1 cellular context compared by ENCODE assay signal in the genomic region with DNA sequence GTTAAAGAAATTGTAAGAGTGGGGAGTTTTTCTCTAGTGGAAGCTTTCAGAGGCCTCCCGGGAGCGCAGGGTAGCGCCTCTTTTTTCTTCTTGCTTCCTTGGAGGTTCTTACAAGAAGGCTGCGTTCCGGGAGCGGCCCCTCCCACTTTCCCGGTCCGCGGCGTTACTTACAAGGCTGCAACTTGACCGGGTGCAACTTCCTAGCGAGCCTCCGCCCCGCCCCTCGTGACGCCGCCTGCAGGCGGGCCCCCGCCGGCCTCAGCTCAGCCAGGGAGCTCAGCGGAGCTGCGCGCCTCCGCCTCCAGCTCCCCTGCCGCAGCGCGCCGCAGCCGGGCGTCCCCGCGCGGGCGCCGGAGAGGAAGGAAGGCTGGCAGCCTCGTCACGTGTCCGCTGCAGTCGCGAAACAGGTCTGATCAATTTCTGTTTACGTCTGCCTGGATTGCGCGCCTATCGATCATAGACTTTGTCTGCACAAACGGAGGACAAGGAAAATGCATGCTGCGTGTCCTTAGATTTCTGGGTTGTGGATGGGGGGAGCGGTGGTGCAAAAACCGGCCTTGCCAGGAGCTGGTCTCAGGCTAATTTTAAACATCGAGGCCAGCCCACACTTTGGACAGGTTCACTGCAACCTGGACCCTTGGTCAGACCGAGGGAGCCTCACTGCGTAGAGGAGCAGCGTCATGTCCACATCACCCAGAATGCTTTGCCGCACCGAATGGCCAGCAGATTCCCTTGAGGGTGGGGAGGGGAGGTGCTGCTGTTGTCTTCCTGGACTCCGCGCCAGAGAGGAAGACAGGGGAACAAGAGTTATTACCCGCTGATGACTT.
TF ChIP-seq lines count a peak whose summit lies in the region.

A gene with protein sequence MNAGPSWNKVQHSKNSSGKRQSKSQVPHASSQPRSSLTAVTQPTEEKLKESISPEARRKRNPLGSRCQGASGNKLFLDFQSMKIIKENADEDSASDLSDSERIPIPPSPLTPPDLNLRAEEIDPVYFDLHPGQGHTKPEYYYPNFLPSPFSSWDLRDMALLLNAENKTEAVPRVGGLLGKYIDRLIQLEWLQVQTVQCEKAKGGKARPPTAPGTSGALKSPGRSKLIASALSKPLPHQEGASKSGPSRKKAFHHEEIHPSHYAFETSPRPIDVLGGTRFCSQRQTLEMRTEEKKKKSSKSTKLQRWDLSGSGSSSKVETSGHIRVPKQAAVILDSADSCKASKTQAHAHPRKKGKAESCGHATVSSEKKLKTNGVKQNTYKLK (plus strand): TSS at position 261 of the 827 bp plus-strand sequence. CDS start 3,555 bp downstream, outside the sequence.
A gene with protein sequence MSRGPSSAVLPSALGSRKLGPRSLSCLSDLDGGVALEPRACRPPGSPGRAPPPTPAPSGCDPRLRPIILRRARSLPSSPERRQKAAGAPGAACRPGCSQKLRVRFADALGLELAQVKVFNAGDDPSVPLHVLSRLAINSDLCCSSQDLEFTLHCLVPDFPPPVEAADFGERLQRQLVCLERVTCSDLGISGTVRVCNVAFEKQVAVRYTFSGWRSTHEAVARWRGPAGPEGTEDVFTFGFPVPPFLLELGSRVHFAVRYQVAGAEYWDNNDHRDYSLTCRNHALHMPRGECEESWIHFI (minus strand): TSS at position 177 of the 827 bp plus-strand sequence. CDS start 374 bp downstream, outside the sequence.

TF ChIP-seq in HepG2, 621 proteins besides CTCF, POLR2A, EP300 and RAD21 (continued from another document and continues in another):
- TF ChIP-seq, protein P1, sequence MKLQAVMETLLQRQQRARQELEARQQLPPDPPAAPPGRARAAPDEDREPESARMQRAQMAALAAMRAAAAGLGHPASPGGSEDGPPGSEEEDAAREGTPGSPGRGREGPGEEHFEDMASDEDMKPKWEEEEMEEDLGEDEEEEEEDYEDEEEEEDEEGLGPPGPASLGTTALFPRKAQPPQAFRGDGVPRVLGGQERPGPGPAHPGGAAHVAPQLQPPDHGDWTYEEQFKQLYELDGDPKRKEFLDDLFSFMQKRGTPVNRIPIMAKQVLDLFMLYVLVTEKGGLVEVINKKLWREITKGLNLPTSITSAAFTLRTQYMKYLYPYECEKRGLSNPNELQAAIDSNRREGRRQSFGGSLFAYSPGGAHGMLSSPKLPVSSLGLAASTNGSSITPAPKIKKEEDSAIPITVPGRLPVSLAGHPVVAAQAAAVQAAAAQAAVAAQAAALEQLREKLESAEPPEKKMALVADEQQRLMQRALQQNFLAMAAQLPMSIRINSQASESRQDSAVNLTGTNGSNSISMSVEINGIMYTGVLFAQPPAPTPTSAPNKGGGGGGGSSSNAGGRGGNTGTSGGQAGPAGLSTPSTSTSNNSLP (IDR thresholded peaks at IDR 0.05; ENCODE audit: low read depth, low read length): peak; percentile 72
- TF ChIP-seq GPN1 (CRISPR knock-in tag; IDR thresholded peaks at IDR 0.05; ENCODE audit: borderline replicate concordance) (peak; percentile 27; the same call in 1 of the 2 replicates), XBP1 (CRISPR knock-in tag; IDR thresholded peaks at IDR 0.05) (no peak), NR2F6 (IDR thresholded peaks at IDR 0.05) (no peak), NR2F6 (CRISPR knock-in tag; IDR thresholded peaks at IDR 0.05) (peak; percentile 55), ZNF709 (CRISPR knock-in tag; IDR thresholded peaks at IDR 0.05) (peak; percentile 95), ZSCAN29 (CRISPR knock-in tag; conservative IDR thresholded peaks at IDR 0.05) (peak; percentile 81; the same call in 1 of the 2 replicates), JUND (CRISPR knock-in tag; IDR thresholded peaks at IDR 0.05) (peak; percentile 65), ZNF780A (CRISPR knock-in tag; IDR thresholded peaks at IDR 0.05) (peak; percentile 74; the same call in 1 of the 2 replicates), MLLT10 (CRISPR knock-in tag; IDR thresholded peaks at IDR 0.05) (no peak), ZNF713 (CRISPR knock-in tag; IDR thresholded peaks at IDR 0.05) (0 out of 2 replicates have a peak, but pooled peaks have one; percentile 36), SALL1 (CRISPR knock-in tag; IDR thresholded peaks at IDR 0.05) (peak; percentile 88), THYN1 (CRISPR knock-in tag; IDR thresholded peaks at IDR 0.05; ENCODE audit: borderline replicate concordance, low read depth) (peak; percentile 97; the same call in 1 of the 2 replicates), RFXAP (CRISPR knock-in tag; IDR thresholded peaks at IDR 0.05; ENCODE audit: borderline replicate concordance) (no peak; the same call in 1 of the 2 replicates), ZEB1 (IDR thresholded peaks at IDR 0.05; ENCODE audit: insufficient replicate concordance, low read depth) (peak; percentile 67), RBM22 (optimal IDR thresholded peaks at IDR 0.05; ENCODE audit: low read length) (peak; percentile 82), YEATS4 (CRISPR knock-in tag; IDR thresholded peaks at IDR 0.05; ENCODE audit: borderline replicate concordance) (peak; percentile 96), NCOR1 (IDR thresholded peaks at IDR 0.05; ENCODE audit: borderline replicate concordance, low read length) (peak; percentile 93), KDM1A (CRISPR knock-in tag; IDR thresholded peaks at IDR 0.05) (no peak; the same call in 1 of the 2 replicates), RBAK (CRISPR knock-in tag; IDR thresholded peaks at IDR 0.05) (no peak), CBX5 (CRISPR knock-in tag; IDR thresholded peaks at IDR 0.05; ENCODE audit: borderline replicate concordance) (peak; percentile 31; the same call in 1 of the 2 replicates), PTBP1 (IDR thresholded peaks at IDR 0.05; ENCODE audit: low read depth, low read length, poor library complexity, severe bottlenecking) (no peak), ZNF510 (CRISPR knock-in tag; IDR thresholded peaks at IDR 0.05; ENCODE audit: low read depth) (peak; percentile 62; the same call in 1 of the 2 replicates), HMG20A (CRISPR knock-in tag; IDR thresholded peaks at IDR 0.05; ENCODE audit: borderline replicate concordance) (no peak), ZNF354B (CRISPR knock-in tag; IDR thresholded peaks at IDR 0.05) (no peak), DNMT1 (CRISPR knock-in tag; IDR thresholded peaks at IDR 0.05) (peak; percentile 95; the same call in 1 of the 2 replicates), ZSCAN31 (CRISPR knock-in tag; IDR thresholded peaks at IDR 0.05; ENCODE audit: low read depth) (peak; percentile 77; the same call in 1 of the 2 replicates), FOXM1 (CRISPR knock-in tag; IDR thresholded peaks at IDR 0.05) (no peak; the same call in 1 of the 2 replicates), ZFP41 (CRISPR knock-in tag; IDR thresholded peaks at IDR 0.05; ENCODE audit: borderline replicate concordance) (no peak), ZNF674 (CRISPR knock-in tag; IDR thresholded peaks at IDR 0.05; ENCODE audit: low read depth) (peak; percentile 66; the same call in 1 of the 2 replicates), ZNF24 (IDR thresholded peaks at IDR 0.05) (no peak), GABPB1 (CRISPR knock-in tag; IDR thresholded peaks at IDR 0.05) (peak; percentile 73)
- TF ChIP-seq, protein P2, sequence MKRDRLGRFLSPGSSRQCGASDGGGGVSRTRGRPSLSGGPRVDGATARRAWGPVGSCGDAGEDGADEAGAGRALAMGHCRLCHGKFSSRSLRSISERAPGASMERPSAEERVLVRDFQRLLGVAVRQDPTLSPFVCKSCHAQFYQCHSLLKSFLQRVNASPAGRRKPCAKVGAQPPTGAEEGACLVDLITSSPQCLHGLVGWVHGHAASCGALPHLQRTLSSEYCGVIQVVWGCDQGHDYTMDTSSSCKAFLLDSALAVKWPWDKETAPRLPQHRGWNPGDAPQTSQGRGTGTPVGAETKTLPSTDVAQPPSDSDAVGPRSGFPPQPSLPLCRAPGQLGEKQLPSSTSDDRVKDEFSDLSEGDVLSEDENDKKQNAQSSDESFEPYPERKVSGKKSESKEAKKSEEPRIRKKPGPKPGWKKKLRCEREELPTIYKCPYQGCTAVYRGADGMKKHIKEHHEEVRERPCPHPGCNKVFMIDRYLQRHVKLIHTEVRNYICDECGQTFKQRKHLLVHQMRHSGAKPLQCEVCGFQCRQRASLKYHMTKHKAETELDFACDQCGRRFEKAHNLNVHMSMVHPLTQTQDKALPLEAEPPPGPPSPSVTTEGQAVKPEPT (CRISPR knock-in tag; IDR thresholded peaks at IDR 0.05; ENCODE audit: low read depth): peak; percentile 86
- TF ChIP-seq, protein P3, sequence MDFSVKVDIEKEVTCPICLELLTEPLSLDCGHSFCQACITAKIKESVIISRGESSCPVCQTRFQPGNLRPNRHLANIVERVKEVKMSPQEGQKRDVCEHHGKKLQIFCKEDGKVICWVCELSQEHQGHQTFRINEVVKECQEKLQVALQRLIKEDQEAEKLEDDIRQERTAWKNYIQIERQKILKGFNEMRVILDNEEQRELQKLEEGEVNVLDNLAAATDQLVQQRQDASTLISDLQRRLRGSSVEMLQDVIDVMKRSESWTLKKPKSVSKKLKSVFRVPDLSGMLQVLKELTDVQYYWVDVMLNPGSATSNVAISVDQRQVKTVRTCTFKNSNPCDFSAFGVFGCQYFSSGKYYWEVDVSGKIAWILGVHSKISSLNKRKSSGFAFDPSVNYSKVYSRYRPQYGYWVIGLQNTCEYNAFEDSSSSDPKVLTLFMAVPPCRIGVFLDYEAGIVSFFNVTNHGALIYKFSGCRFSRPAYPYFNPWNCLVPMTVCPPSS (IDR thresholded peaks at IDR 0.05): no peak
- TF ChIP-seq, protein P4, sequence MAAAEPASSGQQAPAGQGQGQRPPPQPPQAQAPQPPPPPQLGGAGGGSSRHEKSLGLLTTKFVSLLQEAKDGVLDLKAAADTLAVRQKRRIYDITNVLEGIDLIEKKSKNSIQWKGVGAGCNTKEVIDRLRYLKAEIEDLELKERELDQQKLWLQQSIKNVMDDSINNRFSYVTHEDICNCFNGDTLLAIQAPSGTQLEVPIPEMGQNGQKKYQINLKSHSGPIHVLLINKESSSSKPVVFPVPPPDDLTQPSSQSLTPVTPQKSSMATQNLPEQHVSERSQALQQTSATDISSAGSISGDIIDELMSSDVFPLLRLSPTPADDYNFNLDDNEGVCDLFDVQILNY (CRISPR knock-in tag; conservative IDR thresholded peaks at IDR 0.05): no peak
- TF ChIP-seq, protein P5, sequence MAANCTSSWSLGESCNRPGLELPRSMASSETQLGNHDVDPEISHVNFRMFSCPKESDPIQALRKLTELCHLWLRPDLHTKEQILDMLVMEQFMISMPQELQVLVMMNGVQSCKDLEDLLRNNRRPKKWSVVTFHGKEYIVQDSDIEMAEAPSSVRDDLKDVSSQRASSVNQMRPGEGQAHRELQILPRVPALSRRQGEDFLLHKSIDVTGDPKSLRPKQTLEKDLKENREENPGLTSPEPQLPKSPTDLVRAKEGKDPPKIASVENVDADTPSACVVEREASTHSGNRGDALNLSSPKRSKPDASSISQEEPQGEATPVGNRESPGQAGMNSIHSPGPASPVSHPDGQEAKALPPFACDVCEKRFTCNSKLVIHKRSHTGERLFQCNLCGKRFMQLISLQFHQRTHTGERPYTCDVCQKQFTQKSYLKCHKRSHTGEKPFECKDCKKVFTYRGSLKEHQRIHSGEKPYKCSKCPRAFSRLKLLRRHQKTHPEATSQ (CRISPR knock-in tag; IDR thresholded peaks at IDR 0.05; ENCODE audit: borderline replicate concordance): 0 out of 2 replicates have a peak, but pooled peaks have one; percentile 43
- TF ChIP-seq, protein P6, sequence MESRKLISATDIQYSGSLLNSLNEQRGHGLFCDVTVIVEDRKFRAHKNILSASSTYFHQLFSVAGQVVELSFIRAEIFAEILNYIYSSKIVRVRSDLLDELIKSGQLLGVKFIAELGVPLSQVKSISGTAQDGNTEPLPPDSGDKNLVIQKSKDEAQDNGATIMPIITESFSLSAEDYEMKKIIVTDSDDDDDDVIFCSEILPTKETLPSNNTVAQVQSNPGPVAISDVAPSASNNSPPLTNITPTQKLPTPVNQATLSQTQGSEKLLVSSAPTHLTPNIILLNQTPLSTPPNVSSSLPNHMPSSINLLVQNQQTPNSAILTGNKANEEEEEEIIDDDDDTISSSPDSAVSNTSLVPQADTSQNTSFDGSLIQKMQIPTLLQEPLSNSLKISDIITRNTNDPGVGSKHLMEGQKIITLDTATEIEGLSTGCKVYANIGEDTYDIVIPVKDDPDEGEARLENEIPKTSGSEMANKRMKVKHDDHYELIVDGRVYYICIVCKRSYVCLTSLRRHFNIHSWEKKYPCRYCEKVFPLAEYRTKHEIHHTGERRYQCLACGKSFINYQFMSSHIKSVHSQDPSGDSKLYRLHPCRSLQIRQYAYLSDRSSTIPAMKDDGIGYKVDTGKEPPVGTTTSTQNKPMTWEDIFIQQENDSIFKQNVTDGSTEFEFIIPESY (CRISPR knock-in tag; IDR thresholded peaks at IDR 0.05): 0 out of 2 replicates have a peak, but pooled peaks have one; percentile 15
- TF ChIP-seq, protein P7, sequence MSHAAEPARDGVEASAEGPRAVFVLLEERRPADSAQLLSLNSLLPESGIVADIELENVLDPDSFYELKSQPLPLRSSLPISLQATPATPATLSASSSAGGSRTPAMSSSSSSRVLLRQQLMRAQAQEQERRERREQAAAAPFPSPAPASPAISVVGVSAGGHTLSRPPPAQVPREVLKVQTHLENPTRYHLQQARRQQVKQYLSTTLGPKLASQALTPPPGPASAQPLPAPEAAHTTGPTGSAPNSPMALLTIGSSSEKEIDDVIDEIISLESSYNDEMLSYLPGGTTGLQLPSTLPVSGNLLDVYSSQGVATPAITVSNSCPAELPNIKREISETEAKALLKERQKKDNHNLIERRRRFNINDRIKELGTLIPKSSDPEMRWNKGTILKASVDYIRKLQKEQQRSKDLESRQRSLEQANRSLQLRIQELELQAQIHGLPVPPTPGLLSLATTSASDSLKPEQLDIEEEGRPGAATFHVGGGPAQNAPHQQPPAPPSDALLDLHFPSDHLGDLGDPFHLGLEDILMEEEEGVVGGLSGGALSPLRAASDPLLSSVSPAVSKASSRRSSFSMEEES (CRISPR knock-in tag; IDR thresholded peaks at IDR 0.05): 0 out of 2 replicates have a peak, but pooled peaks have one; percentile 47
- TF ChIP-seq, protein P8, sequence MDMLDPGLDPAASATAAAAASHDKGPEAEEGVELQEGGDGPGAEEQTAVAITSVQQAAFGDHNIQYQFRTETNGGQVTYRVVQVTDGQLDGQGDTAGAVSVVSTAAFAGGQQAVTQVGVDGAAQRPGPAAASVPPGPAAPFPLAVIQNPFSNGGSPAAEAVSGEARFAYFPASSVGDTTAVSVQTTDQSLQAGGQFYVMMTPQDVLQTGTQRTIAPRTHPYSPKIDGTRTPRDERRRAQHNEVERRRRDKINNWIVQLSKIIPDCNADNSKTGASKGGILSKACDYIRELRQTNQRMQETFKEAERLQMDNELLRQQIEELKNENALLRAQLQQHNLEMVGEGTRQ (IDR thresholded peaks at IDR 0.05; ENCODE audit: low read depth, low read length): peak; percentile 87
- TF ChIP-seq, protein P8 (CRISPR knock-in tag; IDR thresholded peaks at IDR 0.05; ENCODE audit: borderline replicate concordance): peak; percentile 80; the same call in 1 of the 2 replicates
- TF ChIP-seq, protein P9, sequence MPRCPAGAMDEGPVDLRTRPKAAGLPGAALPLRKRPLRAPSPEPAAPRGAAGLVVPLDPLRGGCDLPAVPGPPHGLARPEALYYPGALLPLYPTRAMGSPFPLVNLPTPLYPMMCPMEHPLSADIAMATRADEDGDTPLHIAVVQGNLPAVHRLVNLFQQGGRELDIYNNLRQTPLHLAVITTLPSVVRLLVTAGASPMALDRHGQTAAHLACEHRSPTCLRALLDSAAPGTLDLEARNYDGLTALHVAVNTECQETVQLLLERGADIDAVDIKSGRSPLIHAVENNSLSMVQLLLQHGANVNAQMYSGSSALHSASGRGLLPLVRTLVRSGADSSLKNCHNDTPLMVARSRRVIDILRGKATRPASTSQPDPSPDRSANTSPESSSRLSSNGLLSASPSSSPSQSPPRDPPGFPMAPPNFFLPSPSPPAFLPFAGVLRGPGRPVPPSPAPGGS (CRISPR knock-in tag; IDR thresholded peaks at IDR 0.05): peak; percentile 92
